Comparison of ENCODE assay signal across 11 cellular contexts in genomic region chr15:74857082-74857655, GRCh38. TPM values are rescaled to one million over a fixed set of nuclear protein-coding genes. Genes with fewer than 3 reads are reported as not detected.
A peak's percentile ranks its signal among the peaks of the same experiment; 100 is the strongest.
DNase-seq lines count a peak whose midpoint lies in the region; ATAC-seq and TF ChIP-seq lines count a peak whose summit lies in the region.
"Had no signal": no experiment of that assay in that cellular context is flagged by ENCODE, and none has a peak within 500 bp of the region (broad histone marks: within the 10 kb centered on the region; RNA-seq: fewer than 3 reads in every experiment).

No MANE protein-coding gene starts in this region.

- no peak for TF ChIP-seq CTCF in upper lobe of left lung (IDR thresholded peaks at IDR 0.05)

- peaks cover 35% of the 10 kb centered on the region for H3K4me1 Mint-ChIP-seq in activated naive CD4-positive, alpha-beta T cell treated with anti-CD3 and anti-CD28 coated beads for 36 hours (ENCODE audit: low read depth)

- ATAC-seq in HG03135 (IDR thresholded peaks at IDR 0.05; ENCODE audit: unreplicated experiment) (peak; percentile 72), upper lobe of left lung (ENCODE audit: low FRiP score in 2 of 2) (no peak)

- H3K27ac ChIP-seq in angular gyrus (ENCODE audit: low read depth, low read length) (peak overlapping the region; percentile 8), upper lobe of left lung (peak overlapping the region in 3 of 4 donors; percentile 19 to 27 (median 26))

- CTCF ChIA-PET in activated naive CD4-positive, alpha-beta T cell treated with anti-CD3 and anti-CD28 coated beads for 36 hours (lab: Charles Lee): interaction anchor here (1.1 to 3.1 kb wide), 3 partner anchors 12 to 44 kb away, joined by 3 to 9 read pairs (median 6); no protein-coding TSS in a partner anchor

- no peaks in the 10 kb centered on the region for H3K27me3 Mint-ChIP-seq in activated naive CD4-positive, alpha-beta T cell treated with anti-CD3 and anti-CD28 coated beads for 36 hours (ENCODE audit: low read depth)

- no peak for DNase-seq in activated naive CD4-positive, alpha-beta T cell treated with anti-CD3 and anti-CD28 coated beads for 36 hours
- no peak for DNase-seq in activated naive CD4-positive, alpha-beta T cell treated with anti-CD3 and anti-CD28 coated beads, Interleukin-2, amount 50 U/mL, for 16 hours
- DNase-seq in upper lobe of left lung: no peak
- no peak for DNase-seq in SIG-M5 (lab: John Stamatoyannopoulos, UW)
- DNase-seq in posterior vena cava (ENCODE audit: low spot score): no peak
- DNase-seq in NCI-H1417 treated with DMSO at 0.1 percent for 48 hours (lab: John Stamatoyannopoulos, UW): no peak
- DNase-seq: DND-41 had no signal

- no peak overlapping the region for H3K4me3 ChIP-seq in upper lobe of left lung

- peaks cover 21 to 34% (median 26%) of the 10 kb centered on the region in 4 donors for H3K4me1 ChIP-seq in upper lobe of left lung

- no peaks in the 10 kb centered on the region for H3K9me3 Mint-ChIP-seq in activated naive CD4-positive, alpha-beta T cell treated with anti-CD3 and anti-CD28 coated beads for 36 hours

- no peaks in the 10 kb centered on the region for H3K9me3 ChIP-seq in upper lobe of left lung

- no peak overlapping the region for H3K4me3 Mint-ChIP-seq in activated naive CD4-positive, alpha-beta T cell treated with anti-CD3 and anti-CD28 coated beads for 36 hours

- peak overlapping the region; percentile 68 for H3K27ac Mint-ChIP-seq in activated naive CD4-positive, alpha-beta T cell treated with anti-CD3 and anti-CD28 coated beads for 36 hours

- no peak for TF ChIP-seq POLR2A in upper lobe of left lung (IDR thresholded peaks at IDR 0.05)

- H3K27me3 ChIP-seq in upper lobe of left lung: no peaks in the 10 kb centered on the region

- no peak for TF ChIP-seq EP300 in upper lobe of left lung (IDR thresholded peaks at IDR 0.05)

- H3K36me3 ChIP-seq in upper lobe of left lung: peaks cover 17 to 35% (median 22%) of the 10 kb centered on the region in 4 donors

- intact Hi-C loops in activated naive CD4-positive, alpha-beta T cell treated with anti-CD3 and anti-CD28 coated beads for 36 hours (cut with micrococcal nuclease): no loop called here
- intact Hi-C loops in posterior vena cava (cut with DNase I): no loop called here

- peaks cover 8% of the 10 kb centered on the region for H3K36me3 Mint-ChIP-seq in activated naive CD4-positive, alpha-beta T cell treated with anti-CD3 and anti-CD28 coated beads for 36 hours (ENCODE audit: low read depth)

- WGBS in upper lobe of left lung, 2 donors: 32 to 52% methylated on average over 2 to 5 of the region's 5 CpGs

RNA-seq across cellular contexts. Expression of gene ULK3, which starts 14.2 kb away (rescaled TPM):
- 10 to 100 TPM; 58.9 to 69.2 TPM for total RNA-seq in activated naive CD4-positive, alpha-beta T cell treated with anti-CD3 and anti-CD28 coated beads for 36 hours
- 100 to 1,000 TPM in 1 of 6 donors, 10 to 100 TPM in 5; 40.6 to 158 (median 65.0) TPM for total RNA-seq in upper lobe of left lung
- 10 to 100 TPM; 19.1 to 21.8 TPM for total RNA-seq in posterior vena cava

RNA-seq across cellular contexts. Expression of gene SCAMP2, which starts 16.0 kb away (rescaled TPM):
- 10 to 100 TPM; 60.6 TPM for total RNA-seq in activated naive CD4-positive, alpha-beta T cell treated with anti-CD3 and anti-CD28 coated beads for 36 hours
- total RNA-seq in upper lobe of left lung (100 to 1,000 TPM in 5 of 6 donors, 10 to 100 TPM in 1; 82.8 to 155 (median 130) TPM), posterior vena cava (10 to 100 TPM; 65.1 to 65.6 TPM)

RNA-seq across cellular contexts. Expression of gene CPLX3, which starts 30.7 kb away (rescaled TPM):
- total RNA-seq in activated naive CD4-positive, alpha-beta T cell treated with anti-CD3 and anti-CD28 coated beads for 36 hours: not detected
- total RNA-seq in upper lobe of left lung: not detected
- not detected for total RNA-seq in posterior vena cava
- total RNA-seq: glomerular endothelial cell, SK-MEL-5 had no signal

RNA-seq across cellular contexts. Expression of gene MPI, which starts 32.7 kb away (rescaled TPM):
- 10 to 100 TPM; 55.2 to 56.1 TPM for total RNA-seq in activated naive CD4-positive, alpha-beta T cell treated with anti-CD3 and anti-CD28 coated beads for 36 hours
- 10 to 100 TPM; 21.0 to 40.6 (median 30.2) TPM for total RNA-seq in upper lobe of left lung
- total RNA-seq in posterior vena cava: 10 to 100 TPM; 22.4 to 26.5 TPM

RNA-seq across cellular contexts. Expression of gene LMAN1L, which starts 44.5 kb away (rescaled TPM):
- total RNA-seq in activated naive CD4-positive, alpha-beta T cell treated with anti-CD3 and anti-CD28 coated beads for 36 hours: not detected
- total RNA-seq in upper lobe of left lung (1 to 10 TPM in 1 of 6 donors, not detected in 5; 1.0 TPM), posterior vena cava (not detected)
- total RNA-seq: SK-MEL-5 had no signal
